9 cellular contexts compared by ENCODE assay signal in the genomic region with DNA sequence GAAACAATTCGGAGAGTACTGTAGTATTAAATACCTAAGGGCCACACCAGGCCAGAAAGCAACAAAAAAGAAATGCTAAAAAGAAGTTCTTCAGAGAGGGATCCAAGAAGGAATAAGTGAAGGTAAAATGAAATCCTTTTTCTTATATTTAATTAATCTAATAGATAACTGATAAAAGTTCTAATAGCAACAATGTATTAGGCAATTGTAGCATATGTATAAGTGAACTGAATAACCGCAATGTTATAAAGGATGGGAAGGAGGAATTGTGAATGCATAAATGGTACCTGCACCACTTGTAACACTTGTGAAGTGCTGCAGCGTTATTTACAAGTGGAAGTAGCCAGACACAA. TPM values are rescaled to one million over a fixed set of nuclear protein-coding genes. Genes with fewer than 3 reads are reported as not detected.
A peak's percentile ranks its signal among the peaks of the same experiment; 100 is the strongest.
DNase-seq lines count a peak whose midpoint lies in the region; ATAC-seq and TF ChIP-seq lines count a peak whose summit lies in the region.
"Had no signal": no experiment of that assay in that cellular context is flagged by ENCODE, and none has a peak within 500 bp of the region (broad histone marks: within the 10 kb centered on the region; RNA-seq: fewer than 3 reads in every experiment).

No MANE protein-coding gene starts in this region.

- H3K36me3 ChIP-seq in ACC112 (ENCODE audit: insufficient read depth, low read length) (no peaks in the 10 kb centered on the region), DOHH2 (ENCODE audit: control insufficient read depth, low read length) (peaks cover 3% of the 10 kb centered on the region; the same call in 1 of the 2 replicates)
- H3K36me3 ChIP-seq: cardiac muscle cell had no signal

- H3K36me3 Mint-ChIP-seq in activated CD4-positive, alpha-beta memory T cell treated with anti-CD3 and anti-CD28 coated beads for 36 hours, result no peaks in the 10 kb centered on the region
- peaks cover under 1% of the 10 kb centered on the region for H3K36me3 Mint-ChIP-seq in memory B cell

- CTCF ChIA-PET in activated CD4-positive, alpha-beta memory T cell treated with anti-CD3 and anti-CD28 coated beads for 36 hours (lab: Charles Lee), result interaction anchor here (2.1 to 3.7 kb wide), 8 partner anchors 12 to 357 kb away, joined by 5 to 181 read pairs (median 24); partner anchors contain the start of genes KCMF1 and TMSB10

- H3K4me1 Mint-ChIP-seq in activated CD4-positive, alpha-beta memory T cell treated with anti-CD3 and anti-CD28 coated beads for 36 hours (ENCODE audit: low read depth), result peaks cover 51% of the 10 kb centered on the region
- peaks cover 30% of the 10 kb centered on the region for H3K4me1 Mint-ChIP-seq in memory B cell

- H3K4me3 Mint-ChIP-seq in activated CD4-positive, alpha-beta memory T cell treated with anti-CD3 and anti-CD28 coated beads for 36 hours, result peak overlapping the region; percentile 82
- H3K4me3 Mint-ChIP-seq in memory B cell, result peak overlapping the region; percentile 99

- 0 out of 2 replicates have a peak overlapping the region, but pooled peaks have one; percentile 12 for H3K27ac ChIP-seq in ACC112 (ENCODE audit: low read depth, low read length)
- peak overlapping the region; percentile 78 for H3K27ac ChIP-seq in DOHH2 (ENCODE audit: low read depth, low read length)
- H3K27ac ChIP-seq: cardiac muscle cell had no signal

- peaks cover 22% of the 10 kb centered on the region for H3F3A ChIP-seq in DOHH2 (ENCODE audit: control insufficient read depth, insufficient read depth)

- peak overlapping the region; percentile 73 for H2AFZ ChIP-seq in ACC112 (ENCODE audit: low read length, unreplicated experiment)

- H3K27me3 Mint-ChIP-seq in activated CD4-positive, alpha-beta memory T cell treated with anti-CD3 and anti-CD28 coated beads for 36 hours, result no peaks in the 10 kb centered on the region
- no peaks in the 10 kb centered on the region for H3K27me3 Mint-ChIP-seq in memory B cell

- peak overlapping the region; percentile 100 for H3K4me2 ChIP-seq in DOHH2 (ENCODE audit: low read length)

- ATAC-seq in memory B cell (ENCODE audit: low read depth) (no peak), GM21381 (IDR thresholded peaks at IDR 0.05; ENCODE audit: unreplicated experiment) (no peak)

- H3K4me3 ChIP-seq in ACC112 (ENCODE audit: low read depth, low read length) (peak overlapping the region; percentile 84), DOHH2 (ENCODE audit: low read length) (peak overlapping the region; percentile 100)
- H3K4me3 ChIP-seq: cardiac muscle cell had no signal

- H4K20me1 ChIP-seq in DOHH2 (ENCODE audit: control insufficient read depth, insufficient read depth, low read depth, low read length), result no peaks in the 10 kb centered on the region

- no peak for DNase-seq in activated CD4-positive, alpha-beta memory T cell treated with anti-CD3 and anti-CD28 coated beads for 36 hours
- DNase-seq in memory B cell (ENCODE audit: low spot score in 2 of 2), result no peak
- DNase-seq in stimulated activated naive CD4-positive, alpha-beta T cell (lab: John Stamatoyannopoulos, UW), result no peak
- no peak for DNase-seq in stimulated activated CD4-positive, alpha-beta T cell treated with anti-CD3 and anti-CD28 coated beads, Interleukin-2, amount 100 ng/mL, for 48 hours
- no peak for DNase-seq in NCI-H2227 treated with DMSO at 0.1 percent for 48 hours (lab: John Stamatoyannopoulos, UW)

- intact Hi-C loops in activated CD4-positive, alpha-beta memory T cell treated with anti-CD3 and anti-CD28 coated beads for 36 hours (cut with micrococcal nuclease), result loop anchor here (1.0 to 5.0 kb wide), 7 partner anchors 11 to 410 kb away; partner anchors contain the start of genes DNAH6 and TCF7L1

- H3K9me3 ChIP-seq in DOHH2 (ENCODE audit: control insufficient read depth, insufficient read depth, low read length), result peaks cover 4% of the 10 kb centered on the region; the same call in 1 of the 2 replicates

- no peaks in the 10 kb centered on the region for H3K27me3 ChIP-seq in ACC112 (ENCODE audit: insufficient read depth, low read length)
- H3K27me3 ChIP-seq in DOHH2 (ENCODE audit: control insufficient read depth, low read length), result no peaks in the 10 kb centered on the region

- POLR2A ChIA-PET in activated CD4-positive, alpha-beta memory T cell treated with anti-CD3 and anti-CD28 coated beads for 36 hours (lab: Charles Lee), result interaction anchor here (1.7 to 2.2 kb wide), 2 partner anchors 12 to 90 kb away, joined by 4 to 28 read pairs; no protein-coding TSS in a partner anchor

- no peaks in the 10 kb centered on the region for H3K9me2 ChIP-seq in DOHH2 (replicated peaks; ENCODE audit: control insufficient read depth, low read length)

- no peak for TF ChIP-seq CTCF in DOHH2 (IDR thresholded peaks at IDR 0.05; ENCODE audit: low read depth, low read length, poor library complexity, severe bottlenecking)

- peak overlapping the region; percentile 93 for H3K27ac Mint-ChIP-seq in activated CD4-positive, alpha-beta memory T cell treated with anti-CD3 and anti-CD28 coated beads for 36 hours
- peak overlapping the region; percentile 79 for H3K27ac Mint-ChIP-seq in memory B cell

- H3K4me1 ChIP-seq in ACC112 (ENCODE audit: control insufficient read depth, insufficient read depth, low read length, unreplicated experiment), result peaks cover 21% of the 10 kb centered on the region
- peaks cover 59% of the 10 kb centered on the region for H3K4me1 ChIP-seq in DOHH2 (ENCODE audit: control insufficient read depth, low read length)

- H3K9me3 Mint-ChIP-seq in activated CD4-positive, alpha-beta memory T cell treated with anti-CD3 and anti-CD28 coated beads for 36 hours, result no peaks in the 10 kb centered on the region
- peaks cover 1% of the 10 kb centered on the region for H3K9me3 Mint-ChIP-seq in memory B cell

- H3K79me2 ChIP-seq in ACC112 (ENCODE audit: control insufficient read depth, insufficient read depth, low read length, unreplicated experiment), result peaks cover 4% of the 10 kb centered on the region
- H3K79me2 ChIP-seq in DOHH2 (ENCODE audit: control insufficient read depth, low read length), result peaks cover 13% of the 10 kb centered on the region

RNA-seq across cellular contexts. Expression of gene TMSB10, which starts 21.8 kb away (rescaled TPM):
- total RNA-seq in activated CD4-positive, alpha-beta memory T cell treated with anti-CD3 and anti-CD28 coated beads for 36 hours, result 1,000 to 10,000 TPM; 2,535 to 2,567 TPM

RNA-seq across cellular contexts. Expression of gene KCMF1, which starts 43.7 kb away (rescaled TPM):
- 10 to 100 TPM; 90.5 to 94.1 TPM for total RNA-seq in activated CD4-positive, alpha-beta memory T cell treated with anti-CD3 and anti-CD28 coated beads for 36 hours

RNA-seq across cellular contexts. Expression of gene TRABD2A, which starts 46.4 kb away (rescaled TPM):
- 10 to 100 TPM; 29.6 to 30.1 TPM for total RNA-seq in activated CD4-positive, alpha-beta memory T cell treated with anti-CD3 and anti-CD28 coated beads for 36 hours
- total RNA-seq: cardiac muscle cell had no signal
